1 cellular context compared by ENCODE assay signal in the genomic region with DNA sequence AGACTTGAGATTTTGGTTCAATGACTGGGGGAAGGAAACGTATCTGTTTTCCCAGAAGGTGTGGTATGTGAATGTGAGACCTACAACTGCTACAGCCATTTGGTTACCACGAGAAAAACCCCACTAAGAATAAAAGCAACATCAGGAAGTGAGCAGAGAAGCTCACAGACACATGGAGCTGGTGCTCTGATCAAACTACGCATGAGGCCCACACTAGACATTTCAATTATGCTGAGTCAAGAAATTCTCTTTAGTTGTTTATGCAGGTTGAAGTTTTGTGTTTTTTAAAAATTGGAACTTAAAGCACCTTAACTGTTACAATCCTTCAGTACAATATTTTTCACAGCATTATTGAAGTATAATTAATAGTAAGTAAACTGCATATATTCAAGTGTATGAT.
TF ChIP-seq lines count a peak whose summit lies in the region.

No MANE protein-coding gene starts in this region.

TF ChIP-seq in K562, 482 proteins besides CTCF, POLR2A, EP300 and RAD21 (continued from another document):
- TF ChIP-seq, protein P1, sequence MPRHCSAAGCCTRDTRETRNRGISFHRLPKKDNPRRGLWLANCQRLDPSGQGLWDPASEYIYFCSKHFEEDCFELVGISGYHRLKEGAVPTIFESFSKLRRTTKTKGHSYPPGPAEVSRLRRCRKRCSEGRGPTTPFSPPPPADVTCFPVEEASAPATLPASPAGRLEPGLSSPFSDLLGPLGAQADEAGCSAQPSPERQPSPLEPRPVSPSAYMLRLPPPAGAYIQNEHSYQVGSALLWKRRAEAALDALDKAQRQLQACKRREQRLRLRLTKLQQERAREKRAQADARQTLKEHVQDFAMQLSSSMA (CRISPR knock-in tag; IDR thresholded peaks at IDR 0.05), result no peak
